ENCODE assay signal across 1 cellular context in genomic region chr1:161132410-161133219, GRCh38.
A peak's percentile ranks its signal among the peaks of the same experiment; 100 is the strongest.
TF ChIP-seq lines count a peak whose summit lies in the region.

DEDD (minus strand) TSS chr1:161132667; CDS start chr1:161124462, 8,205 bp downstream.

TF ChIP-seq in HepG2, 621 proteins besides CTCF, POLR2A, EP300 and RAD21 (continued from another document and continues in another):
- no peak; the same call in 1 of the 2 replicates for TF ChIP-seq ZBTB4 (CRISPR knock-in tag; IDR thresholded peaks at IDR 0.05; ENCODE audit: borderline replicate concordance)
- TF ChIP-seq ZNF713 (CRISPR knock-in tag; IDR thresholded peaks at IDR 0.05): 0 out of 2 replicates have a peak, but pooled peaks have one; percentile 39
- TF ChIP-seq ETS1 (CRISPR knock-in tag; IDR thresholded peaks at IDR 0.05): no peak
- TF ChIP-seq XRCC5 (optimal IDR thresholded peaks at IDR 0.05; ENCODE audit: low read length): peak; percentile 49
- peak; percentile 47; the same call in 1 of the 2 replicates for TF ChIP-seq HDAC2 (CRISPR knock-in tag; IDR thresholded peaks at IDR 0.05)
- TF ChIP-seq HOXA7 (CRISPR knock-in tag; IDR thresholded peaks at IDR 0.05): no peak
- TF ChIP-seq FOXK2 (IDR thresholded peaks at IDR 0.05): no peak
- no peak for TF ChIP-seq MTERF4 (CRISPR knock-in tag; IDR thresholded peaks at IDR 0.05)
- 0 out of 2 replicates have a peak, but pooled peaks have one; percentile 45 for TF ChIP-seq ZSCAN20 (CRISPR knock-in tag; IDR thresholded peaks at IDR 0.05; ENCODE audit: borderline replicate concordance)
- TF ChIP-seq ZNF431 (CRISPR knock-in tag; IDR thresholded peaks at IDR 0.05; ENCODE audit: borderline replicate concordance, low read depth): peak; percentile 55; the same call in 1 of the 2 replicates
- no peak for TF ChIP-seq AHR (CRISPR knock-in tag; IDR thresholded peaks at IDR 0.05)
- TF ChIP-seq ZNF788 (CRISPR knock-in tag; IDR thresholded peaks at IDR 0.05; ENCODE audit: borderline replicate concordance): peak; percentile 50; the same call in 1 of the 2 replicates
- no peak for TF ChIP-seq TRAFD1 (CRISPR knock-in tag; IDR thresholded peaks at IDR 0.05; ENCODE audit: borderline replicate concordance)
- no peak for TF ChIP-seq ZNF614 (CRISPR knock-in tag; IDR thresholded peaks at IDR 0.05; ENCODE audit: borderline replicate concordance)
- 0 out of 2 replicates have a peak, but pooled peaks have one; percentile 53 for TF ChIP-seq ATF1 (CRISPR knock-in tag; IDR thresholded peaks at IDR 0.05)
- TF ChIP-seq ZNF674 (CRISPR knock-in tag; IDR thresholded peaks at IDR 0.05; ENCODE audit: low read depth): no peak
- no peak for TF ChIP-seq ZFP90 (CRISPR knock-in tag; IDR thresholded peaks at IDR 0.05; ENCODE audit: borderline replicate concordance)
- TF ChIP-seq ZNF792 (CRISPR knock-in tag; IDR thresholded peaks at IDR 0.05): no peak
- TF ChIP-seq SAP130 (CRISPR knock-in tag; IDR thresholded peaks at IDR 0.05; ENCODE audit: low read depth): peak; percentile 75
- no peak for TF ChIP-seq NFE2L1 (CRISPR knock-in tag; IDR thresholded peaks at IDR 0.05; ENCODE audit: borderline replicate concordance)
- TF ChIP-seq CERS6 (CRISPR knock-in tag; IDR thresholded peaks at IDR 0.05): no peak
- TF ChIP-seq FOXA1 (IDR thresholded peaks at IDR 0.05): no peak
- TF ChIP-seq FOXA1 (CRISPR knock-in tag; IDR thresholded peaks at IDR 0.05): no peak
- TF ChIP-seq ATF5 (CRISPR knock-in tag; IDR thresholded peaks at IDR 0.05; ENCODE audit: low read depth): no peak
- TF ChIP-seq ZBTB8A (CRISPR knock-in tag; IDR thresholded peaks at IDR 0.05; ENCODE audit: borderline replicate concordance, low read depth): no peak
- TF ChIP-seq MAZ (IDR thresholded peaks at IDR 0.05; ENCODE audit: borderline replicate concordance, low read depth, low read length): peak; percentile 75; the same call in 1 of the 2 replicates
- TF ChIP-seq MAZ (CRISPR knock-in tag; IDR thresholded peaks at IDR 0.05; ENCODE audit: low read depth): peak; percentile 54; the same call in 1 of the 2 replicates
- no peak for TF ChIP-seq ZNF354B (CRISPR knock-in tag; IDR thresholded peaks at IDR 0.05)
- 0 out of 2 replicates have a peak, but pooled peaks have one; percentile 10 for TF ChIP-seq ZNF710 (CRISPR knock-in tag; IDR thresholded peaks at IDR 0.05; ENCODE audit: borderline replicate concordance)
- no peak for TF ChIP-seq THRA (CRISPR knock-in tag; IDR thresholded peaks at IDR 0.05; ENCODE audit: borderline replicate concordance)
- TF ChIP-seq MXD1 (CRISPR knock-in tag; IDR thresholded peaks at IDR 0.05): 0 out of 2 replicates have a peak, but pooled peaks have one; percentile 39
- TF ChIP-seq MLLT10 (CRISPR knock-in tag; IDR thresholded peaks at IDR 0.05): no peak
- peak; percentile 92 for TF ChIP-seq GABPB1 (CRISPR knock-in tag; IDR thresholded peaks at IDR 0.05)
- TF ChIP-seq BATF2 (CRISPR knock-in tag; IDR thresholded peaks at IDR 0.05): no peak
- TF ChIP-seq CENPX (CRISPR knock-in tag; IDR thresholded peaks at IDR 0.05): no peak
- TF ChIP-seq NFKBIZ (CRISPR knock-in tag; IDR thresholded peaks at IDR 0.05): no peak
- peak in 1 of 2 experiments; percentile 52; a peak in 1 of 4 replicates for TF ChIP-seq NR2F1 (CRISPR knock-in tag; IDR thresholded peaks at IDR 0.05)
- no peak for TF ChIP-seq KDM3A (CRISPR knock-in tag; IDR thresholded peaks at IDR 0.05; ENCODE audit: low read depth)
- 0 out of 2 replicates have a peak, but pooled peaks have one; percentile 44 for TF ChIP-seq ZFP1 (CRISPR knock-in tag; IDR thresholded peaks at IDR 0.05)
- TF ChIP-seq BCL3 (CRISPR knock-in tag; IDR thresholded peaks at IDR 0.05): 0 out of 2 replicates have a peak, but pooled peaks have one; percentile 37
